7 cellular contexts compared by ENCODE assay signal in the genomic region with DNA sequence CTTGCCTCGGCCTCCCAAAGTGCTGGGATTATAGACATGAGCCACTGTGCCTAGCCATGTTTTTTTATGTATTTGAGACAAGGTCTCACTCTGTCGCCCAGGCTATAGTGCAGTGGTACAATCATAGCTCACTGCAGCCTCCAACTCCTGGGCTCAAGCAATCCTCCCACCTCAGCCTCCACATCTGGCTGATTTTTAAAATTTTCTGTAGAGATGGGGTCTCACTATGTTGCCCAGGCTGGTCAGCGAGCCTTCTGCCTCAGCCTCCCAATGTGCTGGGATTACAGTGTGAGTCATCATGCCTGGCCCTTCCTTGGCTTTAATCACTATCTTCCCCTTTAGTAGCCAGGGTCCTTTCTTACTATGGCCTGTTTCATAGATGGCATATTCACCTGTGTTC. TPM values are rescaled to one million over a fixed set of nuclear protein-coding genes. Genes with fewer than 3 reads are reported as not detected.
"Had no signal": no experiment of that assay in that cellular context is flagged by ENCODE, and none has a peak within 500 bp of the region (broad histone marks: within the 10 kb centered on the region; RNA-seq: fewer than 3 reads in every experiment).

No MANE protein-coding gene starts in this region.

RNA-seq across cellular contexts. Expression of a gene that starts 27.3 kb away (rescaled TPM):
- total RNA-seq: HT1080, LHCN-M2, MCF 10A, Right ventricle myocardium superior, RPMI7951, SJSA1 had no signal
- polyA plus RNA-seq: IgD-negative memory B cell had no signal
